In the genomic region with DNA sequence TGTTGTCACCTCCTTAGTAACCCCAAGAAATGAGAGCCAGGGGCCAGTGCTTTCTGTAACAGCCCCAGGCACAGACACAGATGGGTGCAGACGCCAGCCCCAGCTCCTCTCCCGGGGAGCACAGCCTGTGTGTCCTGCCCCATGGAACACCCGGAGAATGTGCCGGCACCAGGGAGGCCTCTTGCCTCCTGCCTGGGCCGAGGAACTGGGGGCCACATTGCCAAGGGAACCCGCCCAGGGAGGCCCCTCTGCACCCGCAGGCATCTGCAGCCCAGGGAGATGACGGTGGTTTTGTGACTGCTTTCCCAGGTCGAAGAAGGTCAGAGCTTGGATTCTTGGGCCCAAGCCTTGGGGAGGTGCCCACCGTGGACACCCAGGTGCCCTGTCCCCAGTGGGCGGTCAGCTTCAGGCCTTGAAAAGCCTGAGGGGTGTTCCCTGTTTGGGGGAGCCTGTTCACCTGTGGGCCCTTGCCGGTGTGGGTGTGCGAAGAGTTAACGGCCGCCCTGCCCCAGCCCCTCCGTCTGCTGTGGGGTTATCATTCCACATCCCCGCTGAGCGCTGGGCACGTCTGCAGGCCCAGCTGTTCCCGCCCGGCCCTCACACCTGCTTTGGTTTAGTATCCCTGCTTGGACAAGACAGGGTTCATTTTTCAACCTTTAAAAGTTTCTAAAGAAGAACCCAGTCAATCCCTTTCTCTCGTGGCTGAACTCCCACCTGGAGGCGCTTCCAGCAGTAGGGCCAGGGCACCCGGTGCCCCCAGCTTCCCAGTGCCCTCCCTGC, we compare ENCODE assay signal across 23 cellular contexts.
"Had no signal": no experiment of that assay in that cellular context is flagged by ENCODE, and none has a peak within 500 bp of the region (broad histone marks: within the 10 kb centered on the region; RNA-seq: fewer than 3 reads in every experiment).

No MANE protein-coding gene starts in this region.

- H3K27ac Mint-ChIP-seq: dendritic cell treated with granulocyte-macrophage colony-stimulating factor and Interleukin-4, amounts not matched to agents 40 ng/mL and 50 ng/mL, for 4 days; naive thymus-derived CD8-positive, alpha-beta T cell; progenitor cell of endocrine pancreas; stimulated activated effector memory CD8-positive, alpha-beta T cell treated with anti-CD3 and anti-CD28 coated beads, Interleukin-12 subunit alpha, Interleukin-12 subunit beta, amount 100 ng/mL, for 72 hours; type B pancreatic cell had no signal

- H3K27ac ChIP-seq: epithelial cell of prostate, pancreas, thyroid gland had no signal

- H3K9me3 Mint-ChIP-seq: effector memory CD8-positive, alpha-beta T cell; naive thymus-derived CD8-positive, alpha-beta T cell; neural crest cell; type B pancreatic cell had no signal

- H3K36me3 ChIP-seq: esophagus squamous epithelium, pancreas, suprapubic skin, thyroid gland had no signal

- ATAC-seq: effector memory CD8-positive, alpha-beta T cell; left cardiac atrium; left ventricle myocardium superior; naive thymus-derived CD8-positive, alpha-beta T cell; pancreas; right cardiac atrium; stimulated activated effector memory CD8-positive, alpha-beta T cell treated with anti-CD3 and anti-CD28 coated beads, Interleukin-12 subunit alpha, Interleukin-12 subunit beta, amount 100 ng/mL, for 72 hours; stimulated activated naive CD8-positive, alpha-beta T cell treated with anti-CD3 and anti-CD28 coated beads, Interleukin-15, Interleukin-2, amounts not matched to agents 100 U/mL and 50 U/mL, for 24 hours had no signal

- H3K4me3 ChIP-seq: esophagus squamous epithelium, lung, pancreas, suprapubic skin, thyroid gland had no signal

- DNase-seq: effector memory CD8-positive, alpha-beta T cell; esophagus squamous epithelium; foreskin fibroblast; kidney; left cardiac atrium; left ventricle myocardium superior; mesenchymal stem cell; naive thymus-derived CD8-positive, alpha-beta T cell; occipital lobe; pancreas; right cardiac atrium; stimulated activated CD4-positive, alpha-beta T cell treated with anti-CD3 and anti-CD28 coated beads, Interleukin-4, amount 100 ng/mL, for 1 hour; stimulated activated CD8-positive, alpha-beta memory T cell treated with anti-CD3 and anti-CD28 coated beads, Interleukin-4, amount 100 ng/mL, for 48 hours; stimulated activated naive CD8-positive, alpha-beta T cell treated with anti-CD3 and anti-CD28 coated beads, Interleukin-15, Interleukin-2, amounts not matched to agents 100 U/mL and 50 U/mL, for 24 hours; thyroid gland had no signal

- H3K27me3 ChIP-seq: pancreas, thyroid gland had no signal

- H3K4me1 ChIP-seq: pancreas had no signal

- H3K4me3 Mint-ChIP-seq: dendritic cell treated with granulocyte-macrophage colony-stimulating factor and Interleukin-4, amounts not matched to agents 40 ng/mL and 50 ng/mL, for 4 days; effector memory CD8-positive, alpha-beta T cell; naive thymus-derived CD8-positive, alpha-beta T cell; neural crest cell; stimulated activated effector memory CD8-positive, alpha-beta T cell treated with anti-CD3 and anti-CD28 coated beads, Interleukin-12 subunit alpha, Interleukin-12 subunit beta, amount 100 ng/mL, for 72 hours; type B pancreatic cell had no signal

- H3K9me3 ChIP-seq: esophagus squamous epithelium, pancreas, suprapubic skin, thyroid gland had no signal

- H3K36me3 Mint-ChIP-seq: type B pancreatic cell had no signal
